Comparison of ENCODE assay signal across 8 cellular contexts in the genomic region with DNA sequence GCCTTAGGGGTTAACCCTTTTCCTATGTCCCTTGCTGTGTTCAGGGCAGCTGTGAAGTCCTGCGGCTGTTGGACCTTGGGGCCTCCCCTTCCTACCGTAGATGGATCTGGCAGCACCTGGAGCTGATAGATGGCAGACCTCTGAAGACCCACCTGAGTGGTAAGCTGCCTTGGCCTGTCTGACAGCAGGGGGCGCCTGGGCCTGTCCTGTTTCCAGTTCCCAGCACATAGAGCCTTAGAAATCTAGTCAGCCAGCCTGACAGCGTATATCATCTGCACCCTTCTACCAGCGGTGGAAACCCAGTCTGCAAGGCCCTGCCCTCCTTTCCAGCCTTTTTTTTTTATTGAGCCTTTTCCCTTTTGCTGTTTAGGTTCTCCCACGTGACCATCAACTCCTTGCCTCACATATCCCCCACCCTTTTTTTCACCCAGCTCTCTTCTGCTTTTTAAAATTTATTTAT. TPM values are rescaled to one million over a fixed set of nuclear protein-coding genes. Genes with fewer than 3 reads are reported as not detected.
A peak's percentile ranks its signal among the peaks of the same experiment; 100 is the strongest.
DNase-seq lines count a peak whose midpoint lies in the region; ATAC-seq and TF ChIP-seq lines count a peak whose summit lies in the region.

No MANE protein-coding gene starts in this region.

- H3K4me1 ChIP-seq in NT2/D1 (ENCODE audit: insufficient read depth, insufficient read length) = no peaks in the 10 kb centered on the region

- no peaks in the 10 kb centered on the region for H3K36me3 ChIP-seq in NT2/D1 (ENCODE audit: insufficient read depth, insufficient read length, low read length)

- peaks cover 4% of the 10 kb centered on the region for H3K4me1 Mint-ChIP-seq in activated CD8-positive, alpha-beta memory T cell treated with anti-CD3 and anti-CD28 coated beads, Interleukin-2, amount 10 ng/mL, durations not matched to agents 7 days and 5 days
- peaks cover 8% of the 10 kb centered on the region for H3K4me1 Mint-ChIP-seq in endothelial cell (ENCODE audit: unreplicated experiment)

- H3K4me3 ChIP-seq in Jurkat, Clone E6-1 (ENCODE audit: low read length) = no peak overlapping the region
- H3K4me3 ChIP-seq in NT2/D1 (ENCODE audit: insufficient read length, low read depth) = no peak overlapping the region

- H3K27me3 Mint-ChIP-seq in activated CD8-positive, alpha-beta memory T cell treated with anti-CD3 and anti-CD28 coated beads, Interleukin-2, amount 10 ng/mL, durations not matched to agents 7 days and 5 days = peaks cover 10% of the 10 kb centered on the region
- H3K27me3 Mint-ChIP-seq in endothelial cell (ENCODE audit: unreplicated experiment) = no peaks in the 10 kb centered on the region

- peak; percentile 77 for TF ChIP-seq CTCF in endothelial cell (IDR thresholded peaks at IDR 0.05; ENCODE audit: unreplicated experiment)

- DNase-seq in COLO668 (lab: John Stamatoyannopoulos, UW; ENCODE audit: unreplicated experiment) (peak; percentile 86), NT2/D1 (ENCODE audit: low read depth, low spot score) (peak; percentile 81), endothelial cell (ENCODE audit: low spot score) (peak; percentile 90), mesenteric fat pad (ENCODE audit: low spot score) (peak; percentile 92)
- DNase-seq in Jurkat, Clone E6-1 (ENCODE audit: low read depth, low spot score) = peak; percentile 71
- DNase-seq in activated CD8-positive, alpha-beta memory T cell treated with anti-CD3 and anti-CD28 coated beads, Interleukin-2, amount 10 ng/mL, durations not matched to agents 7 days and 5 days = peak; percentile 83
- DNase-seq in stimulated activated CD8-positive, alpha-beta memory T cell treated with anti-CD3 and anti-CD28 coated beads, Interleukin-15, amount 100 ng/mL, for 48 hours (ENCODE audit: low read depth in 2 of 2) = peak; percentile 58 to 59

- H3K36me3 Mint-ChIP-seq in activated CD8-positive, alpha-beta memory T cell treated with anti-CD3 and anti-CD28 coated beads, Interleukin-2, amount 10 ng/mL, durations not matched to agents 7 days and 5 days = no peaks in the 10 kb centered on the region
- H3K36me3 Mint-ChIP-seq in endothelial cell (ENCODE audit: low read depth, unreplicated experiment) = no peaks in the 10 kb centered on the region

- CTCF ChIA-PET in activated CD8-positive, alpha-beta memory T cell treated with anti-CD3 and anti-CD28 coated beads, Interleukin-2, amount 10 ng/mL, durations not matched to agents 7 days and 5 days (lab: Charles Lee) = interaction anchor here (0.6 to 8.0 kb wide), 14 partner anchors 8 to 444 kb away, joined by 3 to 243 read pairs (median 5); no protein-coding TSS in a partner anchor

- no peaks in the 10 kb centered on the region for H3K27me3 ChIP-seq in NT2/D1 (ENCODE audit: insufficient read depth, insufficient read length)

- no peaks in the 10 kb centered on the region for H3K9me3 Mint-ChIP-seq in activated CD8-positive, alpha-beta memory T cell treated with anti-CD3 and anti-CD28 coated beads, Interleukin-2, amount 10 ng/mL, durations not matched to agents 7 days and 5 days (ENCODE audit: low read depth)
- H3K9me3 Mint-ChIP-seq in endothelial cell (ENCODE audit: unreplicated experiment) = no peaks in the 10 kb centered on the region

- H3K27ac Mint-ChIP-seq in activated CD8-positive, alpha-beta memory T cell treated with anti-CD3 and anti-CD28 coated beads, Interleukin-2, amount 10 ng/mL, durations not matched to agents 7 days and 5 days = no peak overlapping the region
- no peak overlapping the region for H3K27ac Mint-ChIP-seq in endothelial cell (ENCODE audit: unreplicated experiment)

- 0 out of 2 replicates have a peak, but pooled peaks cover 2% of the 10 kb centered on the region for H3K9me3 ChIP-seq in NT2/D1 (ENCODE audit: insufficient read depth, low read length)

- no peak overlapping the region for H3K9ac ChIP-seq in NT2/D1 (ENCODE audit: insufficient read length, low read depth)

- peak; percentile 92 for ATAC-seq in activated CD8-positive, alpha-beta memory T cell treated with anti-CD3 and anti-CD28 coated beads, Interleukin-2, amount 10 ng/mL, durations not matched to agents 7 days and 5 days
- ATAC-seq in GM21526 (IDR thresholded peaks at IDR 0.05; ENCODE audit: low FRiP score, unreplicated experiment) = no peak

- H3K4me3 Mint-ChIP-seq in activated CD8-positive, alpha-beta memory T cell treated with anti-CD3 and anti-CD28 coated beads, Interleukin-2, amount 10 ng/mL, durations not matched to agents 7 days and 5 days = no peak overlapping the region
- H3K4me3 Mint-ChIP-seq in endothelial cell (ENCODE audit: unreplicated experiment) = no peak overlapping the region

RNA-seq across cellular contexts. Expression of gene CNBD2, which starts 26.6 kb away (rescaled TPM):
- 3.3 TPM for polyA plus RNA-seq in Jurkat, Clone E6-1 (2012; ENCODE audit: insufficient read depth, insufficient read length)
- 1 to 10 TPM; 5.2 to 7.8 TPM for total RNA-seq in activated CD8-positive, alpha-beta memory T cell treated with anti-CD3 and anti-CD28 coated beads, Interleukin-2, amount 10 ng/mL, durations not matched to agents 7 days and 5 days
- total RNA-seq in endothelial cell (ENCODE audit: unreplicated experiment) = 8.8 TPM
- total RNA-seq in mesenteric fat pad = 2.9 TPM

RNA-seq across cellular contexts. Expression of gene SCAND1, which starts 40.7 kb away (rescaled TPM):
- 52.5 TPM for polyA plus RNA-seq in Jurkat, Clone E6-1 (2012; ENCODE audit: insufficient read depth, insufficient read length)
- total RNA-seq in activated CD8-positive, alpha-beta memory T cell treated with anti-CD3 and anti-CD28 coated beads, Interleukin-2, amount 10 ng/mL, durations not matched to agents 7 days and 5 days = 10 to 100 TPM; 61.2 to 63.9 TPM
- 86.2 TPM for total RNA-seq in endothelial cell (ENCODE audit: unreplicated experiment)
- total RNA-seq in mesenteric fat pad = 66.2 TPM
